In the genomic region with DNA sequence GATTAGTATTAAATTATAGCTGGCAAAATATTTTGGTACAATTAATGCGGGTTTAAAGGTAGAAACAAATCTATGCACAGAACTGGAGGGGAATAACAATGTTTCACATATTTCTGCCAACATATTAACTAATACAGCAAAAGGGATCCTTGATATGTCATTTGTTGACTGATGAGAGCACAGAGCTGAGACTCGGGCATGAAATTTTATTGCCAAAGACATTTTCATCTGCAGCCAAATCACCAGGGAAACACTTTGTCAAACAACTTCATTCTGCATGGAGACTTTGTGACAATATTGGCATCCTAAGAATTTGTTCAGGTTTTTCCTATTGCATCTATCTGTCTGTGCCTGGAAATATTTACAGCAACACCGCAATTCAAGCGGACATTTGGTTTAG, we compare ENCODE assay signal across 20 cellular contexts.
DNase-seq lines count a peak whose midpoint lies in the region; FAIRE-seq and TF ChIP-seq lines count a peak whose summit lies in the region.
"Had no signal": no experiment of that assay in that cellular context is flagged by ENCODE, and none has a peak within 500 bp of the region (broad histone marks: within the 10 kb centered on the region; RNA-seq: fewer than 3 reads in every experiment).

No MANE protein-coding gene starts in this region.

- H3K36me3 ChIP-seq in mesendoderm (ENCODE audit: control insufficient read depth, insufficient read depth, low read length) (no peaks in the 10 kb centered on the region), neuronal stem cell (replicated peaks in 1 of 2; ENCODE audit: control insufficient read depth in 2 of 2, insufficient read depth in 2 of 2, low read length in 2 of 2) (no peaks in the 10 kb centered on the region)
- H3K36me3 ChIP-seq: BLaER1 had no signal

- peak; percentile 6 for FAIRE-seq in D721Med (lab: Jason Lieb, UNC)
- FAIRE-seq: GM12878, GM19239, H1 had no signal

- H3K4me3 ChIP-seq in AG10803 (ENCODE audit: low read length) = no peak overlapping the region
- H3K4me3 ChIP-seq in mesendoderm (ENCODE audit: low read length) = no peak overlapping the region
- no peak overlapping the region for H3K4me3 ChIP-seq in neuronal stem cell (ENCODE audit: low read length in 2 of 2)
- H3K4me3 ChIP-seq: BLaER1, GM12878, GM23248 had no signal

- H3K14ac ChIP-seq in neuronal stem cell (ENCODE audit: low read length) = no peak overlapping the region

- H2BK5ac ChIP-seq in mesendoderm (ENCODE audit: low read length) (no peak overlapping the region), neuronal stem cell (ENCODE audit: low read length) (no peak overlapping the region)

- no peak overlapping the region for H4K8ac ChIP-seq in mesendoderm (ENCODE audit: low read depth, low read length)
- no peak overlapping the region for H4K8ac ChIP-seq in neuronal stem cell (ENCODE audit: low read depth, low read length)

- no peak overlapping the region for H3K4me2 ChIP-seq in mesendoderm (ENCODE audit: low read length)
- no peak overlapping the region for H3K4me2 ChIP-seq in neuronal stem cell (ENCODE audit: insufficient read depth, low read length, poor library complexity, severe bottlenecking)
- H3K4me2 ChIP-seq: BLaER1 had no signal

- H3K18ac ChIP-seq in mesendoderm (ENCODE audit: low read length) (no peak overlapping the region), neuronal stem cell (ENCODE audit: low read length) (no peak overlapping the region)

- no peak overlapping the region for H2AK5ac ChIP-seq in mesendoderm (ENCODE audit: low read length)
- H2AK5ac ChIP-seq in neuronal stem cell (ENCODE audit: low read depth, low read length) = no peak overlapping the region

- H3K27ac ChIP-seq in mesendoderm (ENCODE audit: low read depth, low read length) (no peak overlapping the region), neuronal stem cell (replicated peaks; ENCODE audit: low read length) (no peak overlapping the region)
- H3K27ac ChIP-seq: BLaER1, C4-2B, GM23248 had no signal

- no peak overlapping the region for H2AFZ ChIP-seq in neuronal stem cell (ENCODE audit: low read length)
- H2AFZ ChIP-seq: GM23248 had no signal

- peaks cover 13% of the 10 kb centered on the region for H3K4me1 ChIP-seq in mesendoderm (ENCODE audit: control insufficient read depth, low read depth, low read length)
- H3K4me1 ChIP-seq in neuronal stem cell (ENCODE audit: control insufficient read depth in 2 of 2, insufficient read depth in 1 of 2, low read depth in 1 of 2, low read length in 2 of 2) = no peaks in the 10 kb centered on the region
- H3K4me1 ChIP-seq: BLaER1 had no signal

- no peak overlapping the region for H2BK120ac ChIP-seq in mesendoderm (ENCODE audit: low read depth, low read length)
- H2BK120ac ChIP-seq in neuronal stem cell (ENCODE audit: low read depth, low read length) = no peak overlapping the region

- H3K23ac ChIP-seq in mesendoderm (ENCODE audit: low read length) = no peak overlapping the region
- H3K23ac ChIP-seq in neuronal stem cell (ENCODE audit: low read depth, low read length, poor library complexity) = no peak overlapping the region

- H4K5ac ChIP-seq in mesendoderm (ENCODE audit: low read length) = no peak overlapping the region

- H3K79me1 ChIP-seq in mesendoderm (ENCODE audit: low read length) = no peaks in the 10 kb centered on the region
- no peaks in the 10 kb centered on the region for H3K79me1 ChIP-seq in neuronal stem cell (ENCODE audit: low read depth, low read length)

- H3K27me3 ChIP-seq in mesendoderm (ENCODE audit: insufficient read depth, low read length, poor library complexity) = no peaks in the 10 kb centered on the region
- H3K27me3 ChIP-seq in neuronal stem cell (ENCODE audit: control insufficient read depth in 3 of 3, insufficient read depth in 3 of 3, low read depth in 1 of 3, low read length in 3 of 3) = no peaks in the 10 kb centered on the region
- H3K27me3 ChIP-seq: BLaER1 had no signal

- no peak overlapping the region for H2BK12ac ChIP-seq in neuronal stem cell (ENCODE audit: low read length)

- WGBS in mesendoderm (ENCODE audit: extremely low coverage, insufficient coverage, low lambda C conversion rate) = no CpG with 5 or more reads among the region's 4 CpGs
- no CpG with 5 or more reads among the region's 4 CpGs for WGBS in neuronal stem cell (ENCODE audit: extremely low coverage in 2 of 2, insufficient read length in 2 of 2, insufficient replicate concordance in 1 of 2), 2 donors

- no peak overlapping the region for H3K56ac ChIP-seq in mesendoderm (ENCODE audit: low read length)

- H3K4ac ChIP-seq in mesendoderm (ENCODE audit: low read depth, low read length) = no peak overlapping the region
- no peak overlapping the region for H3K4ac ChIP-seq in neuronal stem cell (ENCODE audit: low read length)

- no peaks in the 10 kb centered on the region for H3K79me2 ChIP-seq in mesendoderm (ENCODE audit: control insufficient read depth, insufficient read depth, low read length)

- no peaks in the 10 kb centered on the region for H3K9me3 ChIP-seq in neuronal stem cell (replicated peaks in 1 of 2; ENCODE audit: control insufficient read depth in 2 of 2, insufficient read depth in 1 of 2, low read depth in 1 of 2, low read length in 2 of 2)
- H3K9me3 ChIP-seq: BLaER1, Caco-2 had no signal

- H4K91ac ChIP-seq in neuronal stem cell (ENCODE audit: low read depth, low read length, poor library complexity) = no peak overlapping the region

- H2BK15ac ChIP-seq in mesendoderm (replicated peaks; ENCODE audit: low read depth) (no peak overlapping the region), neuronal stem cell (ENCODE audit: low read length) (no peak overlapping the region)

- no peak for TF ChIP-seq CTCF in AG10803 (conservative IDR thresholded peaks at IDR 0.05; ENCODE audit: low read length)
- no peak for TF ChIP-seq CTCF in D721Med (IDR thresholded peaks at IDR 0.05; ENCODE audit: insufficient read depth, missing control alignments)

- DNase-seq in AG10803 (ENCODE audit: low read depth) (peak; percentile 3), D721Med (ENCODE audit: insufficient read length, low spot score) (no peak), mesendoderm (peak; percentile 12), foreskin melanocyte (no peak), HCEC 1CT (no peak), neuronal stem cell (ENCODE audit: low spot score) (no peak)
- DNase-seq: Caco-2; CD4-positive, CD25-positive, alpha-beta regulatory T cell; CD8-positive, alpha-beta T cell; DMS 273 treated with DMSO at 0.1 percent for 48 hours; DMS79; EL; GDM1; GM23248; H7 had no signal

- H3K9ac ChIP-seq in mesendoderm (ENCODE audit: low read length) = no peak overlapping the region
- no peak overlapping the region for H3K9ac ChIP-seq in neuronal stem cell (ENCODE audit: low read depth, low read length, poor library complexity)
- H3K9ac ChIP-seq: BLaER1, GM23248 had no signal

Comparison
In these comparisons a context has a peak if more than half of its experiments do, and no peak if none do; other contexts are left out.
1. DNase-seq: peak in AG10803 (single experiment) and mesendoderm (single experiment); none in D721Med (single experiment), foreskin melanocyte (single experiment), HCEC 1CT (single experiment) and neuronal stem cell (single experiment).